ENCODE assay signal across 12 cellular contexts in genomic region chr9:71975833-71976232, GRCh38.
DNase-seq lines count a peak whose midpoint lies in the region; ATAC-seq and TF ChIP-seq lines count a peak whose summit lies in the region.
"Had no signal": no experiment of that assay in that cellular context is flagged by ENCODE, and none has a peak within 500 bp of the region (broad histone marks: within the 10 kb centered on the region; RNA-seq: fewer than 3 reads in every experiment).

No MANE protein-coding gene starts in this region.

- H3K4me3 ChIP-seq in PC-3 (ENCODE audit: low read length) = no peak overlapping the region
- no peak overlapping the region for H3K4me3 ChIP-seq in epithelial cell of esophagus (ENCODE audit: low read length)
- no peak overlapping the region for H3K4me3 ChIP-seq in transverse colon
- H3K4me3 ChIP-seq in sigmoid colon = no peak overlapping the region
- H3K4me3 ChIP-seq: skin epidermis had no signal

- no peak overlapping the region for H2AFZ ChIP-seq in PC-3 (ENCODE audit: low read length)

- H3K4me1 ChIP-seq in PC-3 (ENCODE audit: insufficient read depth, low read length) = no peaks in the 10 kb centered on the region
- no peaks in the 10 kb centered on the region for H3K4me1 ChIP-seq in transverse colon
- H3K4me1 ChIP-seq in sigmoid colon = peaks cover 0 to 7% (median under 1%) of the 10 kb centered on the region in 4 donors

- CTCF ChIA-PET in PC-3 (lab: Charles Lee) = no interaction called here

- no peaks in the 10 kb centered on the region for H3F3A ChIP-seq in PC-3 (ENCODE audit: low read length, unreplicated experiment)

- H3K9ac ChIP-seq in PC-3 (ENCODE audit: low read length) = no peak overlapping the region
- H3K9ac ChIP-seq: KMS-11 had no signal

- no TSS peak for BruUV-seq in PC-3 (replicated peaks; lab: Mats Ljungman, UMichigan)

- H3K9me3 ChIP-seq in PC-3 (ENCODE audit: low read length) (no peaks in the 10 kb centered on the region), transverse colon (no peaks in the 10 kb centered on the region), sigmoid colon (no peaks in the 10 kb centered on the region)

- no peaks in the 10 kb centered on the region for H4K20me1 ChIP-seq in PC-3 (ENCODE audit: low read length)

- intact Hi-C loops in PC-3 (cut with micrococcal nuclease) (loop anchor here (1.0 kb wide), 2 partner anchors 65 to 169 kb away; partner anchors contain the start of genes ABHD17B and C9orf85), transverse colon (cut with DNase I; ENCODE audit: low total_unique reads) (no loop called here), sigmoid colon (cut with DNase I) (no loop called here)

- POLR2A ChIA-PET in PC-3 (lab: Charles Lee; ENCODE audit: unreplicated experiment) = no interaction called here

- H3K27me3 ChIP-seq in PC-3 (ENCODE audit: low read length) = no peaks in the 10 kb centered on the region
- H3K27me3 ChIP-seq in transverse colon = no peaks in the 10 kb centered on the region
- no peaks in the 10 kb centered on the region for H3K27me3 ChIP-seq in sigmoid colon

- H3K4me2 ChIP-seq in PC-3 (ENCODE audit: low read length) = no peak overlapping the region
- H3K4me2 ChIP-seq: KMS-11 had no signal

- TF ChIP-seq POLR2A in transverse colon (IDR thresholded peaks at IDR 0.05) (no peak), sigmoid colon (IDR thresholded peaks at IDR 0.05) (no peak)

- in situ Hi-C loops in transverse colon (cut with MboI; ENCODE audit: low pct_ligation_motif_present in 1 of 4, low pct_unique_long_range_greater_than_20kb in 1 of 4, low sequenced_read_pairs in 3 of 4) = loop anchor here in 1 of 4 donors (25.0 kb wide), 1 partner anchor 164 kb away; no protein-coding TSS in a partner anchor

- H3K9me2 ChIP-seq in PC-3 (replicated peaks; ENCODE audit: low read length) = no peaks in the 10 kb centered on the region

- 0 out of 2 replicates have a peak, but pooled peaks have one; percentile 31 for ATAC-seq in PC-3

- peak; percentile 59 for TF ChIP-seq CTCF in PC-3 (conservative IDR thresholded peaks at IDR 0.05; ENCODE audit: low read depth, low read length)
- TF ChIP-seq CTCF in epithelial cell of esophagus (IDR thresholded peaks at IDR 0.05; ENCODE audit: insufficient read depth, low read depth, low read length, missing control alignments) = peak; percentile 35
- peak in 3 of 5 experiments; percentile 15 to 19 (median 17) for TF ChIP-seq CTCF in transverse colon (IDR thresholded peaks at IDR 0.05)
- TF ChIP-seq CTCF in sigmoid colon (IDR thresholded peaks at IDR 0.05) = no peak

- TF ChIP-seq EP300 in transverse colon (IDR thresholded peaks at IDR 0.05; ENCODE audit: low read depth) (no peak), sigmoid colon (IDR thresholded peaks at IDR 0.05) (no peak)

- DNase-seq in NCI-H2171 treated with DMSO at 0.1 percent for 48 hours (lab: John Stamatoyannopoulos, UW) (peak; percentile 3), NCI-H2171 (lab: John Stamatoyannopoulos, UW) (no peak), PC-3 (peak; percentile 17), epithelial cell of esophagus (ENCODE audit: low read depth) (peak; percentile 27), transverse colon (no peak), ureter (ENCODE audit: low spot score) (no peak), sigmoid colon (no peak), GF-D8 (lab: John Stamatoyannopoulos, UW) (no peak)
- DNase-seq: activated naive CD4-positive, alpha-beta T cell treated with anti-CD3 and anti-CD28 coated beads, Interleukin-2, amount 50 U/mL, for 16 hours; effector CD4-positive, alpha-beta T cell had no signal

- no peaks in the 10 kb centered on the region for H3K36me3 ChIP-seq in PC-3 (ENCODE audit: low read depth, low read length)
- H3K36me3 ChIP-seq in transverse colon = peaks cover 0 to 10% (median 0%) of the 10 kb centered on the region in 4 donors
- H3K36me3 ChIP-seq in sigmoid colon = peaks cover 0 to 20% (median 0%) of the 10 kb centered on the region in 4 donors

- H3K79me2 ChIP-seq in PC-3 (ENCODE audit: low read length) = no peaks in the 10 kb centered on the region

- no peak overlapping the region for H3K27ac ChIP-seq in PC-3 (ENCODE audit: low read length)
- no peak overlapping the region for H3K27ac ChIP-seq in transverse colon
- no peak overlapping the region for H3K27ac ChIP-seq in sigmoid colon
- H3K27ac ChIP-seq: KMS-11, skin epidermis had no signal

Comparison
In these comparisons a context has a peak if more than half of its experiments do, and no peak if none do; other contexts are left out.
1. DNase-seq: peak in NCI-H2171 treated with DMSO at 0.1 percent for 48 hours (single experiment), PC-3 (single experiment) and epithelial cell of esophagus (single experiment); none in NCI-H2171 (single experiment), transverse colon (single experiment), ureter (single experiment), sigmoid colon (single experiment) and GF-D8 (single experiment).
2. CTCF ChIP-seq: peak in PC-3 (single experiment), epithelial cell of esophagus (single experiment) and transverse colon (3 of 5); none in sigmoid colon (0 of 4).